33 cellular contexts compared by ENCODE assay signal in the genomic region with DNA sequence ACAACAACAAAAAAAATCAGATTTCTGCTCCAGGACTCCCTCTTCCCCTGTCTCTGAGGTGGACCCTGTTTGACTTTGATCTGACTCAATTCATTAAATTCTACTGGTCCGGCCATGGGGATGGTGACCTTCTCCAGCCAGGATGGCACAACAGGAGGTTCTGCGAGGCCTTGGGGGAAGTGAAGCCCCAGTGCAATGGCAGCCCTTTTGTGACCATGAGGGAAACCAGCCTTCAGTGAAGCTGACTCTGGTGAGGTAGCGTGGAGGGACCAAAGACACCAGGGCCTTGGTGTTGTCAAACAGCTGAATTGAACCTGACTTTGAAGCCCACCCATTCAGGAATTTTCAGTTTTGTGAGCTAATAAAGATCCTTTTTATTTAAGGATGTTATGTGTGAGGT. TPM values are rescaled to one million over a fixed set of nuclear protein-coding genes. Genes with fewer than 3 reads are reported as not detected.
"Had no signal": no experiment of that assay in that cellular context is flagged by ENCODE, and none has a peak within 500 bp of the region (broad histone marks: within the 10 kb centered on the region; RNA-seq: fewer than 3 reads in every experiment).

No MANE protein-coding gene starts in this region.

- FAIRE-seq: TTC549 had no signal

- H3K36me3 ChIP-seq: WERI-Rb-1 had no signal

- H3K27ac ChIP-seq: VCaP, WERI-Rb-1 had no signal

- DNase-seq: activated B cell treated with CpG ODN at 0.5 μM for 24 hours; activated CD4-positive, alpha-beta memory T cell treated with anti-CD3 and anti-CD28 coated beads for 36 hours; activated CD4-positive, alpha-beta memory T cell treated with anti-CD3 and anti-CD28 coated beads, Interleukin-2, amount 10 ng/mL, durations not matched to agents 7 days and 5 days; activated CD4-positive, alpha-beta T cell treated with anti-CD3 and anti-CD28 coated beads for 1 hour; activated CD4-positive, alpha-beta T cell treated with anti-CD3 and anti-CD28 coated beads for 36 hours; activated CD4-positive, alpha-beta T cell treated with anti-CD3 and anti-CD28 coated beads for 4 hours; activated CD4-positive, alpha-beta T cell treated with anti-CD3 and anti-CD28 coated beads for 48 hours; activated CD4-positive, alpha-beta T cell treated with anti-CD3 and anti-CD28 coated beads, Interleukin-2, amount 10 ng/mL, durations not matched to agents 24 days and 14 days; activated CD4-positive, alpha-beta T cell treated with anti-CD3 and anti-CD28 coated beads, Interleukin-2, amount 10 ng/mL, durations not matched to agents 7 days and 5 days; activated CD4-positive, alpha-beta T cell treated with anti-CD3 and anti-CD28 coated beads, Interleukin-2, amount 50 U/mL, for 1 hour; activated CD4-positive, alpha-beta T cell treated with anti-CD3 and anti-CD28 coated beads, Interleukin-2, amount 50 U/mL, for 48 hours; activated CD4-positive, CD25-positive, alpha-beta regulatory T cell; activated CD4-positive, CD25-positive, alpha-beta regulatory T cell treated with anti-CD3 and anti-CD28 coated beads, Interleukin-2, amount 50 U/mL, for 72 hours; activated CD8-positive, alpha-beta memory T cell treated with anti-CD3 and anti-CD28 coated beads for 24 hours; activated CD8-positive, alpha-beta memory T cell treated with anti-CD3 and anti-CD28 coated beads, Interleukin-2, amount 10 ng/mL, durations not matched to agents 7 days and 5 days; activated CD8-positive, alpha-beta memory T cell treated with anti-CD3 and anti-CD28 coated beads, Interleukin-2, amount 50 U/mL, for 4 hours; activated CD8-positive, alpha-beta memory T cell treated with anti-CD3 and anti-CD28 coated beads, Interleukin-2, amount 50 U/mL, for 48 hours; activated CD8-positive, alpha-beta T cell treated with anti-CD3 and anti-CD28 coated beads for 36 hours; activated CD8-positive, alpha-beta T cell treated with anti-CD3 and anti-CD28 coated beads, Interleukin-2, amount 10 ng/mL, durations not matched to agents 7 days and 5 days; activated T-cell treated with anti-CD3 and anti-CD28 coated beads for 4 hours; activated T-cell treated with anti-CD3 and anti-CD28 coated beads, Interleukin-2, amount 50 U/mL, for 1 hour; T-cell; T-helper 1 cell; T-helper 17 cell; T-helper 2 cell; T-helper 9 cell; T1000; WERI-Rb-1 had no signal

- ATAC-seq: activated CD4-positive, alpha-beta T cell treated with anti-CD3 and anti-CD28 coated beads for 36 hours; activated CD4-positive, CD25-positive, alpha-beta regulatory T cell treated with anti-CD3 and anti-CD28 coated beads, Interleukin-2, amount 50 U/mL, for 24 hours; activated CD8-positive, alpha-beta memory T cell treated with anti-CD3 and anti-CD28 coated beads, Interleukin-2, amount 10 ng/mL, durations not matched to agents 7 days and 5 days; activated CD8-positive, alpha-beta T cell treated with anti-CD3 and anti-CD28 coated beads for 36 hours; activated CD8-positive, alpha-beta T cell treated with anti-CD3 and anti-CD28 coated beads, Interleukin-2, amount 10 ng/mL, durations not matched to agents 7 days and 5 days; T-cell; T-helper 17 cell; WTC11 had no signal

RNA-seq across cellular contexts. Expression of a gene that starts 44.5 kb away (rescaled TPM):
- total RNA-seq: activated B cell treated with CpG ODN at 0.5 μM for 24 hours; activated CD4-positive, alpha-beta memory T cell treated with anti-CD3 and anti-CD28 coated beads for 36 hours; activated CD4-positive, alpha-beta memory T cell treated with anti-CD3 and anti-CD28 coated beads, Interleukin-2, amount 10 ng/mL, durations not matched to agents 7 days and 5 days; activated CD4-positive, alpha-beta T cell treated with anti-CD3 and anti-CD28 coated beads for 36 hours; activated CD4-positive, alpha-beta T cell treated with anti-CD3 and anti-CD28 coated beads, Interleukin-2, amount 10 ng/mL, durations not matched to agents 24 days and 14 days; activated CD4-positive, alpha-beta T cell treated with anti-CD3 and anti-CD28 coated beads, Interleukin-2, amount 10 ng/mL, durations not matched to agents 7 days and 5 days; activated CD8-positive, alpha-beta memory T cell treated with anti-CD3 and anti-CD28 coated beads, Interleukin-2, amount 10 ng/mL, durations not matched to agents 7 days and 5 days; activated CD8-positive, alpha-beta T cell treated with anti-CD3 and anti-CD28 coated beads, Interleukin-2, amount 10 ng/mL, durations not matched to agents 7 days and 5 days; T-helper 1 cell treated with Interleukin-12 subunit alpha and Interleukin-12 subunit beta and Interleukin-4 antibody, amounts not matched to agents 30 ng/mL and 1 ng/mL, for 36 hours; T-helper 17 cell had no signal
